ENCODE assay signal across 8 cellular contexts in genomic region chr1:32464716-32465540, GRCh38. TPM values are rescaled to one million over a fixed set of nuclear protein-coding genes. Genes with fewer than 3 reads are reported as not detected.
DNase-seq lines count a peak whose midpoint lies in the region; ATAC-seq, FAIRE-seq and TF ChIP-seq lines count a peak whose summit lies in the region.

ZBTB8B (plus strand) TSS chr1:32465072; CDS start chr1:32470625, 5,553 bp downstream.

- peak within 1 kb of the TSS; percentile 34 for H3K4me3 Mint-ChIP-seq in activated CD4-positive, alpha-beta T cell treated with anti-CD3 and anti-CD28 coated beads, Interleukin-2, amount 10 ng/mL, durations not matched to agents 7 days and 5 days

- ATAC-seq in left lung (peak; percentile 96), GM21381 (IDR thresholded peaks at IDR 0.05; ENCODE audit: unreplicated experiment) (no peak)

- no peaks in the 10 kb centered on the region for H3K27me3 ChIP-seq in ectodermal cell (ENCODE audit: control insufficient read depth, insufficient read depth, low read length, poor library complexity, severe bottlenecking)
- peaks cover 25 to 76% of the 10 kb centered on the region in 2 donors for H3K27me3 ChIP-seq in left lung
- H3K27me3 ChIP-seq in SJCRH30, result no peaks in the 10 kb centered on the region

- FAIRE-seq in D721Med (lab: Jason Lieb, UNC), result no peak

- H3K27ac ChIP-seq in ectodermal cell (ENCODE audit: insufficient read depth, low read depth, low read length, poor library complexity, severe bottlenecking) (peak within 1 kb of the TSS; percentile 3), left lung (no peak within 1 kb of the TSS), SJCRH30 (no peak within 1 kb of the TSS)

- H3K9me3 ChIP-seq in ectodermal cell (ENCODE audit: control insufficient read depth, low read length) (no peaks in the 10 kb centered on the region), left lung (peaks cover 0 to 2% of the 10 kb centered on the region in 2 donors), SJCRH30 (replicated peaks) (no peaks in the 10 kb centered on the region)

- no peak for TF ChIP-seq CTCF in D721Med (IDR thresholded peaks at IDR 0.05; ENCODE audit: insufficient read depth, missing control alignments)
- no peak for TF ChIP-seq CTCF in left lung (IDR thresholded peaks at IDR 0.05)

- H3K9me3 Mint-ChIP-seq in activated CD4-positive, alpha-beta T cell treated with anti-CD3 and anti-CD28 coated beads, Interleukin-2, amount 10 ng/mL, durations not matched to agents 7 days and 5 days, result peaks cover 2% of the 10 kb centered on the region

- CTCF ChIA-PET in activated CD4-positive, alpha-beta T cell treated with anti-CD3 and anti-CD28 coated beads, Interleukin-2, amount 10 ng/mL, durations not matched to agents 7 days and 5 days (lab: Charles Lee), result interaction anchor here (0.6 kb wide), 1 partner anchor 887 kb away, joined by 3 read pairs; no protein-coding TSS in a partner anchor

- POLR2A ChIA-PET in activated CD4-positive, alpha-beta T cell treated with anti-CD3 and anti-CD28 coated beads, Interleukin-2, amount 10 ng/mL, durations not matched to agents 7 days and 5 days (lab: Charles Lee), result no interaction called here

- H3K4me1 Mint-ChIP-seq in activated CD4-positive, alpha-beta T cell treated with anti-CD3 and anti-CD28 coated beads, Interleukin-2, amount 10 ng/mL, durations not matched to agents 7 days and 5 days, result peaks cover 11% of the 10 kb centered on the region

- DNase-seq in D721Med (ENCODE audit: insufficient read length, low spot score) (peak; percentile 92), NCI-H1417 treated with DMSO at 0.1 percent for 48 hours (lab: John Stamatoyannopoulos, UW) (peak; percentile 84), left lung (peak; percentile 66 to 84), SJCRH30 (no peak)
- peak; percentile 17 for DNase-seq in activated CD4-positive, alpha-beta T cell treated with anti-CD3 and anti-CD28 coated beads, Interleukin-2, amount 10 ng/mL, durations not matched to agents 7 days and 5 days
- peak; percentile 5 to 29 for DNase-seq in stimulated activated CD4-positive, alpha-beta T cell treated with anti-CD3 and anti-CD28 coated beads, Interleukin-1b, Interleukin-23, amount 100 ng/mL, for 4 hours (ENCODE audit: low read depth in 2 of 2)

- peaks cover 46% of the 10 kb centered on the region for H3K27me3 Mint-ChIP-seq in activated CD4-positive, alpha-beta T cell treated with anti-CD3 and anti-CD28 coated beads, Interleukin-2, amount 10 ng/mL, durations not matched to agents 7 days and 5 days

- H3K4me3 ChIP-seq in ectodermal cell (ENCODE audit: insufficient read depth, low read depth, low read length) (peak within 1 kb of the TSS; percentile 74), left lung (peak within 1 kb of the TSS; percentile 31 to 34), SJCRH30 (no peak within 1 kb of the TSS)

- intact Hi-C loops in left lung (cut with DNase I), result no loop called here

- 0% methylated on average over 64 of the region's 64 CpGs for WGBS in ectodermal cell, 2 experiments

- H3K36me3 ChIP-seq in ectodermal cell (ENCODE audit: control insufficient read depth, insufficient read depth, low read length) (no peaks in the 10 kb centered on the region), left lung (no peaks in the 10 kb centered on the region), SJCRH30 (no peaks in the 10 kb centered on the region)

- no peaks in the 10 kb centered on the region for H3K4me1 ChIP-seq in ectodermal cell (ENCODE audit: control insufficient read depth, insufficient read depth, low read length)
- peaks cover 8 to 12% of the 10 kb centered on the region in 2 donors for H3K4me1 ChIP-seq in left lung
- H3K4me1 ChIP-seq in SJCRH30, result no peaks in the 10 kb centered on the region

- H3K36me3 Mint-ChIP-seq in activated CD4-positive, alpha-beta T cell treated with anti-CD3 and anti-CD28 coated beads, Interleukin-2, amount 10 ng/mL, durations not matched to agents 7 days and 5 days (ENCODE audit: low read depth), result no peaks in the 10 kb centered on the region

- peak within 1 kb of the TSS; percentile 34 for H3K27ac Mint-ChIP-seq in activated CD4-positive, alpha-beta T cell treated with anti-CD3 and anti-CD28 coated beads, Interleukin-2, amount 10 ng/mL, durations not matched to agents 7 days and 5 days

RNA-seq across cellular contexts. Expression of gene ZBTB8B, which starts in this region (rescaled TPM):
- total RNA-seq in activated CD4-positive, alpha-beta T cell treated with anti-CD3 and anti-CD28 coated beads, Interleukin-2, amount 10 ng/mL, durations not matched to agents 7 days and 5 days, result not detected
- polyA plus RNA-seq in ectodermal cell (2013, experiment 1 of 4), result 2.9 TPM
- 3.0 TPM for polyA plus RNA-seq in ectodermal cell (2013, experiment 2 of 4)
- 1.8 TPM for polyA plus RNA-seq in ectodermal cell (2013, experiment 3 of 4)
- polyA plus RNA-seq in ectodermal cell (2013, experiment 4 of 4), result 2.4 TPM
- under 1 TPM; 0.03 TPM for total RNA-seq in left lung
- total RNA-seq in SJCRH30 (2014; rRNA removed; shearing (Covaris generic)), result not detected in 2 replicates

Comparison
In these comparisons a context has a peak if more than half of its experiments do, and no peak if none do; other contexts are left out.
1. Peak in DNase-seq in activated CD4-positive, alpha-beta T cell treated with anti-CD3 and anti-CD28 coated beads, Interleukin-2, amount 10 ng/mL, durations not matched to agents 7 days and 5 days; RNA of the gene not detected or under 1 TPM.
2. Peak in DNase-seq, ATAC-seq and H3K4me3 ChIP-seq in left lung; RNA of the gene not detected or under 1 TPM.
3. DNase-seq: peak in D721Med (single experiment), NCI-H1417 treated with DMSO at 0.1 percent for 48 hours (single experiment) and stimulated activated CD4-positive, alpha-beta T cell treated with anti-CD3 and anti-CD28 coated beads, Interleukin-1b, Interleukin-23, amount 100 ng/mL, for 4 hours (2 of 2); none in SJCRH30 (0 of 2).